ENCODE assay signal across 1 cellular context in the genomic region with DNA sequence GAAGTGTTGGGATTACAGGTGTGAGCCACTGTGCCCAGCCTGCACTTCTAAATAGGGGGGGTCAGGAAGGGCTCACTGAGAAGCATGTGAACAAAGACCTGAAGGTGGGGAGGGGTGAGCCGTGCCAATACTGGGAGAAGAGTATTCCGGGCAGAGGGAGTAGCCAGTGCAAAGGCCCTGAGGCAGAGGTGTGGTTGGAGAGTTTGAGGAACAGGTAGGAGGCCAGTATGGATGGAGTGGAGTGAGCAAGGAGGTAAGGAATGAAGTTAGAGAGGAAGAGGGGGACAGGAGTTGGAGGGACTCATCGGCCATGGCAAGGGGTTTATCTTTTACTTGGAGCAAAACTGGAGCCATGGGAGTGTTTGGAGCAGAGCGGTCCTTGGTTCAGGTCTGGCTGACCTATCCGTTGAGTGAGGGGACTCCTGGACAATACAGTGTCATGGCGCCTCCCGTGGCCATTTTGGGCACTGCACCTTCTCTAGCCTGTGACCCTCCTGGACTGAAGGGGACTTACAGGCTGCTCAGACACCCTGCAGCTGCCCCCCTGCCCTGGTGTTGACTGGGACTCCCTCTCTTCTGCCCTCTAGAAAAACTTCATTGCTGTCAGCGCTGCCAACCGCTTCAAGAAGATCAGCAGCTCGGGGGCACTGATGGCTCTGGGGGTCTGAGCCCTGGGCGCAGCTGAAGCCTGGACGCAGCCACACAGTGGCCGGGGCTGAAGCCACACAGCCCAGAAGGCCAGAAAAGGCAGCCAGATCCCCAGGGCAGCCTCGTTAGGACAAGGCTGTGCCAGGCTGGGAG.
TF ChIP-seq lines count a peak whose summit lies in the region.

No MANE protein-coding gene starts in this region.

TF ChIP-seq in HepG2, 621 proteins besides CTCF, POLR2A, EP300 and RAD21 (continued from another document and continues in another):
- TF ChIP-seq, protein P1, sequence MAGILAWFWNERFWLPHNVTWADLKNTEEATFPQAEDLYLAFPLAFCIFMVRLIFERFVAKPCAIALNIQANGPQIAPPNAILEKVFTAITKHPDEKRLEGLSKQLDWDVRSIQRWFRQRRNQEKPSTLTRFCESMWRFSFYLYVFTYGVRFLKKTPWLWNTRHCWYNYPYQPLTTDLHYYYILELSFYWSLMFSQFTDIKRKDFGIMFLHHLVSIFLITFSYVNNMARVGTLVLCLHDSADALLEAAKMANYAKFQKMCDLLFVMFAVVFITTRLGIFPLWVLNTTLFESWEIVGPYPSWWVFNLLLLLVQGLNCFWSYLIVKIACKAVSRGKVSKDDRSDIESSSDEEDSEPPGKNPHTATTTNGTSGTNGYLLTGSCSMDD (CRISPR knock-in tag; IDR thresholded peaks at IDR 0.05), result no peak
- TF ChIP-seq, protein P2, sequence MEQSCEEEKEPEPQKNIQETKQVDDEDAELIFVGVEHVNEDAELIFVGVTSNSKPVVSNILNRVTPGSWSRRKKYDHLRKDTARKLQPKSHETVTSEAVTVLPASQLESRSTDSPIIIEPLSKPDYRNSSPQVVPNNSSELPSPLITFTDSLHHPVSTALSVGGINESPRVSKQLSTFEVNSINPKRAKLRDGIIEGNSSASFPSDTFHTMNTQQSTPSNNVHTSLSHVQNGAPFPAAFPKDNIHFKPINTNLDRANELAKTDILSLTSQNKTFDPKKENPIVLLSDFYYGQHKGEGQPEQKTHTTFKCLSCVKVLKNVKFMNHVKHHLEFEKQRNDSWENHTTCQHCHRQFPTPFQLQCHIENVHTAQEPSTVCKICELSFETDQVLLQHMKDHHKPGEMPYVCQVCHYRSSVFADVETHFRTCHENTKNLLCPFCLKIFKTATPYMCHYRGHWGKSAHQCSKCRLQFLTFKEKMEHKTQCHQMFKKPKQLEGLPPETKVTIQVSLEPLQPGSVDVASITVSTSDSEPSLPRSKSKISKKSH (CRISPR knock-in tag; IDR thresholded peaks at IDR 0.05; ENCODE audit: borderline replicate concordance), result peak; percentile 47; the same call in 1 of the 2 replicates
- no peak for TF ChIP-seq ZNF260 (CRISPR knock-in tag; IDR thresholded peaks at IDR 0.05; ENCODE audit: borderline replicate concordance, low read depth)
- TF ChIP-seq MTA1 (CRISPR knock-in tag; IDR thresholded peaks at IDR 0.05; ENCODE audit: borderline replicate concordance), result no peak
- TF ChIP-seq REXO4 (CRISPR knock-in tag; IDR thresholded peaks at IDR 0.05; ENCODE audit: borderline replicate concordance), result no peak
- TF ChIP-seq ZNF256 (CRISPR knock-in tag; conservative IDR thresholded peaks at IDR 0.05), result no peak
- TF ChIP-seq CBX5 (CRISPR knock-in tag; IDR thresholded peaks at IDR 0.05; ENCODE audit: borderline replicate concordance), result peak; percentile 24; the same call in 1 of the 2 replicates
- TF ChIP-seq, protein P3, sequence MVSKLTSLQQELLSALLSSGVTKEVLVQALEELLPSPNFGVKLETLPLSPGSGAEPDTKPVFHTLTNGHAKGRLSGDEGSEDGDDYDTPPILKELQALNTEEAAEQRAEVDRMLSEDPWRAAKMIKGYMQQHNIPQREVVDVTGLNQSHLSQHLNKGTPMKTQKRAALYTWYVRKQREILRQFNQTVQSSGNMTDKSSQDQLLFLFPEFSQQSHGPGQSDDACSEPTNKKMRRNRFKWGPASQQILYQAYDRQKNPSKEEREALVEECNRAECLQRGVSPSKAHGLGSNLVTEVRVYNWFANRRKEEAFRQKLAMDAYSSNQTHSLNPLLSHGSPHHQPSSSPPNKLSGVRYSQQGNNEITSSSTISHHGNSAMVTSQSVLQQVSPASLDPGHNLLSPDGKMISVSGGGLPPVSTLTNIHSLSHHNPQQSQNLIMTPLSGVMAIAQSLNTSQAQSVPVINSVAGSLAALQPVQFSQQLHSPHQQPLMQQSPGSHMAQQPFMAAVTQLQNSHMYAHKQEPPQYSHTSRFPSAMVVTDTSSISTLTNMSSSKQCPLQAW (CRISPR knock-in tag; IDR thresholded peaks at IDR 0.05), result peak; percentile 43; the same call in 1 of the 2 replicates
- no peak for TF ChIP-seq SKI (IDR thresholded peaks at IDR 0.05; ENCODE audit: partially characterized antibody)
- no peak for TF ChIP-seq ONECUT2 (CRISPR knock-in tag; IDR thresholded peaks at IDR 0.05)
- no peak for TF ChIP-seq ZBTB38 (CRISPR knock-in tag; IDR thresholded peaks at IDR 0.05)
- no peak for TF ChIP-seq SMAD9 (CRISPR knock-in tag; IDR thresholded peaks at IDR 0.05)
- TF ChIP-seq ATRX (CRISPR knock-in tag; IDR thresholded peaks at IDR 0.05; ENCODE audit: borderline replicate concordance), result no peak
- TF ChIP-seq ZNF17 (CRISPR knock-in tag; IDR thresholded peaks at IDR 0.05), result no peak
- TF ChIP-seq ZMYM2 (CRISPR knock-in tag; IDR thresholded peaks at IDR 0.05), result no peak
- peak; percentile 64; the same call in 1 of the 2 replicates for TF ChIP-seq EEA1 (CRISPR knock-in tag; IDR thresholded peaks at IDR 0.05; ENCODE audit: borderline replicate concordance)
- TF ChIP-seq, protein P4, sequence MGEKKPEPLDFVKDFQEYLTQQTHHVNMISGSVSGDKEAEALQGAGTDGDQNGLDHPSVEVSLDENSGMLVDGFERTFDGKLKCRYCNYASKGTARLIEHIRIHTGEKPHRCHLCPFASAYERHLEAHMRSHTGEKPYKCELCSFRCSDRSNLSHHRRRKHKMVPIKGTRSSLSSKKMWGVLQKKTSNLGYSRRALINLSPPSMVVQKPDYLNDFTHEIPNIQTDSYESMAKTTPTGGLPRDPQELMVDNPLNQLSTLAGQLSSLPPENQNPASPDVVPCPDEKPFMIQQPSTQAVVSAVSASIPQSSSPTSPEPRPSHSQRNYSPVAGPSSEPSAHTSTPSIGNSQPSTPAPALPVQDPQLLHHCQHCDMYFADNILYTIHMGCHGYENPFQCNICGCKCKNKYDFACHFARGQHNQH (CRISPR knock-in tag; IDR thresholded peaks at IDR 0.05), result no peak
- TF ChIP-seq, protein P5, sequence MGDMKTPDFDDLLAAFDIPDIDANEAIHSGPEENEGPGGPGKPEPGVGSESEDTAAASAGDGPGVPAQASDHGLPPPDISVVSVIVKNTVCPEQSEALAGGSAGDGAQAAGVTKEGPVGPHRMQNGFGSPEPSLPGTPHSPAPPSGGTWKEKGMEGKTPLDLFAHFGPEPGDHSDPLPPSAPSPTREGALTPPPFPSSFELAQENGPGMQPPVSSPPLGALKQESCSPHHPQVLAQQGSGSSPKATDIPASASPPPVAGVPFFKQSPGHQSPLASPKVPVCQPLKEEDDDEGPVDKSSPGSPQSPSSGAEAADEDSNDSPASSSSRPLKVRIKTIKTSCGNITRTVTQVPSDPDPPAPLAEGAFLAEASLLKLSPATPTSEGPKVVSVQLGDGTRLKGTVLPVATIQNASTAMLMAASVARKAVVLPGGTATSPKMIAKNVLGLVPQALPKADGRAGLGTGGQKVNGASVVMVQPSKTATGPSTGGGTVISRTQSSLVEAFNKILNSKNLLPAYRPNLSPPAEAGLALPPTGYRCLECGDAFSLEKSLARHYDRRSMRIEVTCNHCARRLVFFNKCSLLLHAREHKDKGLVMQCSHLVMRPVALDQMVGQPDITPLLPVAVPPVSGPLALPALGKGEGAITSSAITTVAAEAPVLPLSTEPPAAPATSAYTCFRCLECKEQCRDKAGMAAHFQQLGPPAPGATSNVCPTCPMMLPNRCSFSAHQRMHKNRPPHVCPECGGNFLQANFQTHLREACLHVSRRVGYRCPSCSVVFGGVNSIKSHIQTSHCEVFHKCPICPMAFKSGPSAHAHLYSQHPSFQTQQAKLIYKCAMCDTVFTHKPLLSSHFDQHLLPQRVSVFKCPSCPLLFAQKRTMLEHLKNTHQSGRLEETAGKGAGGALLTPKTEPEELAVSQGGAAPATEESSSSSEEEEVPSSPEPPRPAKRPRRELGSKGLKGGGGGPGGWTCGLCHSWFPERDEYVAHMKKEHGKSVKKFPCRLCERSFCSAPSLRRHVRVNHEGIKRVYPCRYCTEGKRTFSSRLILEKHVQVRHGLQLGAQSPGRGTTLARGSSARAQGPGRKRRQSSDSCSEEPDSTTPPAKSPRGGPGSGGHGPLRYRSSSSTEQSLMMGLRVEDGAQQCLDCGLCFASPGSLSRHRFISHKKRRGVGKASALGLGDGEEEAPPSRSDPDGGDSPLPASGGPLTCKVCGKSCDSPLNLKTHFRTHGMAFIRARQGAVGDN (CRISPR knock-in tag; IDR thresholded peaks at IDR 0.05), result peak; percentile 30; the same call in 1 of the 2 replicates
- 0 out of 2 replicates have a peak, but pooled peaks have one; percentile 49 for TF ChIP-seq SPEN (CRISPR knock-in tag; IDR thresholded peaks at IDR 0.05; ENCODE audit: low read depth)
- TF ChIP-seq, protein P6, sequence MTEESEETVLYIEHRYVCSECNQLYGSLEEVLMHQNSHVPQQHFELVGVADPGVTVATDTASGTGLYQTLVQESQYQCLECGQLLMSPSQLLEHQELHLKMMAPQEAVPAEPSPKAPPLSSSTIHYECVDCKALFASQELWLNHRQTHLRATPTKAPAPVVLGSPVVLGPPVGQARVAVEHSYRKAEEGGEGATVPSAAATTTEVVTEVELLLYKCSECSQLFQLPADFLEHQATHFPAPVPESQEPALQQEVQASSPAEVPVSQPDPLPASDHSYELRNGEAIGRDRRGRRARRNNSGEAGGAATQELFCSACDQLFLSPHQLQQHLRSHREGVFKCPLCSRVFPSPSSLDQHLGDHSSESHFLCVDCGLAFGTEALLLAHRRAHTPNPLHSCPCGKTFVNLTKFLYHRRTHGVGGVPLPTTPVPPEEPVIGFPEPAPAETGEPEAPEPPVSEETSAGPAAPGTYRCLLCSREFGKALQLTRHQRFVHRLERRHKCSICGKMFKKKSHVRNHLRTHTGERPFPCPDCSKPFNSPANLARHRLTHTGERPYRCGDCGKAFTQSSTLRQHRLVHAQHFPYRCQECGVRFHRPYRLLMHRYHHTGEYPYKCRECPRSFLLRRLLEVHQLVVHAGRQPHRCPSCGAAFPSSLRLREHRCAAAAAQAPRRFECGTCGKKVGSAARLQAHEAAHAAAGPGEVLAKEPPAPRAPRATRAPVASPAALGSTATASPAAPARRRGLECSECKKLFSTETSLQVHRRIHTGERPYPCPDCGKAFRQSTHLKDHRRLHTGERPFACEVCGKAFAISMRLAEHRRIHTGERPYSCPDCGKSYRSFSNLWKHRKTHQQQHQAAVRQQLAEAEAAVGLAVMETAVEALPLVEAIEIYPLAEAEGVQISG (CRISPR knock-in tag; IDR thresholded peaks at IDR 0.05), result 0 out of 2 replicates have a peak, but pooled peaks have one; percentile 18
- TF ChIP-seq, protein P7, sequence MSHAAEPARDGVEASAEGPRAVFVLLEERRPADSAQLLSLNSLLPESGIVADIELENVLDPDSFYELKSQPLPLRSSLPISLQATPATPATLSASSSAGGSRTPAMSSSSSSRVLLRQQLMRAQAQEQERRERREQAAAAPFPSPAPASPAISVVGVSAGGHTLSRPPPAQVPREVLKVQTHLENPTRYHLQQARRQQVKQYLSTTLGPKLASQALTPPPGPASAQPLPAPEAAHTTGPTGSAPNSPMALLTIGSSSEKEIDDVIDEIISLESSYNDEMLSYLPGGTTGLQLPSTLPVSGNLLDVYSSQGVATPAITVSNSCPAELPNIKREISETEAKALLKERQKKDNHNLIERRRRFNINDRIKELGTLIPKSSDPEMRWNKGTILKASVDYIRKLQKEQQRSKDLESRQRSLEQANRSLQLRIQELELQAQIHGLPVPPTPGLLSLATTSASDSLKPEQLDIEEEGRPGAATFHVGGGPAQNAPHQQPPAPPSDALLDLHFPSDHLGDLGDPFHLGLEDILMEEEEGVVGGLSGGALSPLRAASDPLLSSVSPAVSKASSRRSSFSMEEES (CRISPR knock-in tag; IDR thresholded peaks at IDR 0.05), result no peak
- TF ChIP-seq, protein P8, sequence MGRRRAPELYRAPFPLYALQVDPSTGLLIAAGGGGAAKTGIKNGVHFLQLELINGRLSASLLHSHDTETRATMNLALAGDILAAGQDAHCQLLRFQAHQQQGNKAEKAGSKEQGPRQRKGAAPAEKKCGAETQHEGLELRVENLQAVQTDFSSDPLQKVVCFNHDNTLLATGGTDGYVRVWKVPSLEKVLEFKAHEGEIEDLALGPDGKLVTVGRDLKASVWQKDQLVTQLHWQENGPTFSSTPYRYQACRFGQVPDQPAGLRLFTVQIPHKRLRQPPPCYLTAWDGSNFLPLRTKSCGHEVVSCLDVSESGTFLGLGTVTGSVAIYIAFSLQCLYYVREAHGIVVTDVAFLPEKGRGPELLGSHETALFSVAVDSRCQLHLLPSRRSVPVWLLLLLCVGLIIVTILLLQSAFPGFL (CRISPR knock-in tag; IDR thresholded peaks at IDR 0.05), result no peak
- TF ChIP-seq NONO (IDR thresholded peaks at IDR 0.05), result no peak
- no peak for TF ChIP-seq NONO (CRISPR knock-in tag; conservative IDR thresholded peaks at IDR 0.05)
- no peak for TF ChIP-seq MBNL3 (CRISPR knock-in tag; conservative IDR thresholded peaks at IDR 0.05)
- no peak for TF ChIP-seq NR1H2 (CRISPR knock-in tag; IDR thresholded peaks at IDR 0.05; ENCODE audit: borderline replicate concordance, low read depth)
- no peak for TF ChIP-seq RXRB (CRISPR knock-in tag; IDR thresholded peaks at IDR 0.05; ENCODE audit: borderline replicate concordance)
- TF ChIP-seq ZNF615 (CRISPR knock-in tag; IDR thresholded peaks at IDR 0.05; ENCODE audit: borderline replicate concordance), result no peak
- TF ChIP-seq SRSF9 (IDR thresholded peaks at IDR 0.05; ENCODE audit: borderline replicate concordance, insufficient read depth, low read depth, low read length, poor library complexity, severe bottlenecking), result no peak
- TF ChIP-seq, protein P9, sequence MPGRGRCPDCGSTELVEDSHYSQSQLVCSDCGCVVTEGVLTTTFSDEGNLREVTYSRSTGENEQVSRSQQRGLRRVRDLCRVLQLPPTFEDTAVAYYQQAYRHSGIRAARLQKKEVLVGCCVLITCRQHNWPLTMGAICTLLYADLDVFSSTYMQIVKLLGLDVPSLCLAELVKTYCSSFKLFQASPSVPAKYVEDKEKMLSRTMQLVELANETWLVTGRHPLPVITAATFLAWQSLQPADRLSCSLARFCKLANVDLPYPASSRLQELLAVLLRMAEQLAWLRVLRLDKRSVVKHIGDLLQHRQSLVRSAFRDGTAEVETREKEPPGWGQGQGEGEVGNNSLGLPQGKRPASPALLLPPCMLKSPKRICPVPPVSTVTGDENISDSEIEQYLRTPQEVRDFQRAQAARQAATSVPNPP (CRISPR knock-in tag; IDR thresholded peaks at IDR 0.05), result no peak
- TF ChIP-seq, protein P10, sequence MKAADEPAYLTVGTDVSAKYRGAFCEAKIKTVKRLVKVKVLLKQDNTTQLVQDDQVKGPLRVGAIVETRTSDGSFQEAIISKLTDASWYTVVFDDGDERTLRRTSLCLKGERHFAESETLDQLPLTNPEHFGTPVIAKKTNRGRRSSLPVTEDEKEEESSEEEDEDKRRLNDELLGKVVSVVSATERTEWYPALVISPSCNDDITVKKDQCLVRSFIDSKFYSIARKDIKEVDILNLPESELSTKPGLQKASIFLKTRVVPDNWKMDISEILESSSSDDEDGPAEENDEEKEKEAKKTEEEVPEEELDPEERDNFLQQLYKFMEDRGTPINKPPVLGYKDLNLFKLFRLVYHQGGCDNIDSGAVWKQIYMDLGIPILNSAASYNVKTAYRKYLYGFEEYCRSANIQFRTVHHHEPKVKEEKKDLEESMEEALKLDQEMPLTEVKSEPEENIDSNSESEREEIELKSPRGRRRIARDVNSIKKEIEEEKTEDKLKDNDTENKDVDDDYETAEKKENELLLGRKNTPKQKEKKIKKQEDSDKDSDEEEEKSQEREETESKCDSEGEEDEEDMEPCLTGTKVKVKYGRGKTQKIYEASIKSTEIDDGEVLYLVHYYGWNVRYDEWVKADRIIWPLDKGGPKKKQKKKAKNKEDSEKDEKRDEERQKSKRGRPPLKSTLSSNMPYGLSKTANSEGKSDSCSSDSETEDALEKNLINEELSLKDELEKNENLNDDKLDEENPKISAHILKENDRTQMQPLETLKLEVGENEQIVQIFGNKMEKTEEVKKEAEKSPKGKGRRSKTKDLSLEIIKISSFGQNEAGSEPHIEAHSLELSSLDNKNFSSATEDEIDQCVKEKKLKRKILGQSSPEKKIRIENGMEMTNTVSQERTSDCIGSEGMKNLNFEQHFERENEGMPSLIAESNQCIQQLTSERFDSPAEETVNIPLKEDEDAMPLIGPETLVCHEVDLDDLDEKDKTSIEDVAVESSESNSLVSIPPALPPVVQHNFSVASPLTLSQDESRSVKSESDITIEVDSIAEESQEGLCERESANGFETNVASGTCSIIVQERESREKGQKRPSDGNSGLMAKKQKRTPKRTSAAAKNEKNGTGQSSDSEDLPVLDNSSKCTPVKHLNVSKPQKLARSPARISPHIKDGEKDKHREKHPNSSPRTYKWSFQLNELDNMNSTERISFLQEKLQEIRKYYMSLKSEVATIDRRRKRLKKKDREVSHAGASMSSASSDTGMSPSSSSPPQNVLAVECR (CRISPR knock-in tag; IDR thresholded peaks at IDR 0.05; ENCODE audit: borderline replicate concordance), result no peak
